8 cellular contexts compared by ENCODE assay signal in the genomic region with DNA sequence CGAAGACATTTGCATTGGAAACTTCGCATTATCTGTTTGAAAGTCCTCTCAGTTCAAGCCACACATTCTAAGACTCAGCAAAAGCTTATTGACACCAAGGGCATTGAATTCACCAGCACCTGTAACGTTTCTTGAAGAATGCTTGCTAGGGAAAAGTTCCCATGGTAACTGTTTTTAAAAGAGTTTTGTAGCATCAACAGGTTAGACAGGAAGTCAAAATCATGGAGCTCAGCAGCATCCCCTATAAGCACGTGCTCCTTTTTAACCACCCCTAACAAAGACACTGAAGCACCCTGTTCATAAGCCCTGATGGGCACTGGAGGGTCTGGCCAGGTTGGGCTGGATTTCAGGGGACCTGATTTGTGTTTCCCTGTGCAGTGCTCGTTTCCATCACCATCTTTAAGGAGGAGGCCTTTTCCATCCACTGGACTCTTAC.
DNase-seq lines count a peak whose midpoint lies in the region; ATAC-seq and TF ChIP-seq lines count a peak whose summit lies in the region.

No MANE protein-coding gene starts in this region.

- H3K9me3 ChIP-seq in body of pancreas, result no peaks in the 10 kb centered on the region
- H3K9me3 ChIP-seq in parathyroid adenoma (ENCODE audit: control insufficient read depth, low read length), result no peaks in the 10 kb centered on the region

- TF ChIP-seq POLR2A in body of pancreas (IDR thresholded peaks at IDR 0.05), result no peak

- H3K4me1 ChIP-seq in body of pancreas (peaks cover 45% of the 10 kb centered on the region), parathyroid adenoma (peaks cover 62% of the 10 kb centered on the region)

- DNase-seq in body of pancreas (no peak), putamen (ENCODE audit: low spot score) (no peak), NCI-H1105 treated with DMSO at 0.1 percent for 48 hours (lab: John Stamatoyannopoulos, UW) (no peak), NCI-H2171 (lab: John Stamatoyannopoulos, UW) (no peak)
- no peak for DNase-seq in activated effector memory CD4-positive, alpha-beta T cell treated with anti-CD3 and anti-CD28 coated beads, Interleukin-2, amount 50 U/mL, for 16 hours

- peak overlapping the region; percentile 93 for H3K4me2 ChIP-seq in parathyroid adenoma (ENCODE audit: low read length)

- TF ChIP-seq CTCF in body of pancreas (IDR thresholded peaks at IDR 0.05), result no peak
- no peak for TF ChIP-seq CTCF in parathyroid adenoma (IDR thresholded peaks at IDR 0.05)

- H2AFZ ChIP-seq in parathyroid adenoma, result no peak overlapping the region

- ATAC-seq in GM18517 (IDR thresholded peaks at IDR 0.05; ENCODE audit: unreplicated experiment) (peak; percentile 18), HG02852 (IDR thresholded peaks at IDR 0.05; ENCODE audit: unreplicated experiment) (peak; percentile 30), body of pancreas (no peak)

- WGBS in body of pancreas, 2 donors, result 79 to 82% methylated on average over 5 of the region's 5 CpGs

- no peak overlapping the region for H3K4me3 ChIP-seq in body of pancreas
- peak overlapping the region; percentile 76 for H3K4me3 ChIP-seq in parathyroid adenoma (ENCODE audit: low read depth, low read length)

- intact Hi-C loops in body of pancreas (cut with DNase I), result no loop called here

- no peaks in the 10 kb centered on the region for H3K36me3 ChIP-seq in body of pancreas (replicated peaks in 1 of 2; ENCODE audit: insufficient read depth in 1 of 2, low read depth in 2 of 2)
- no peaks in the 10 kb centered on the region for H3K36me3 ChIP-seq in parathyroid adenoma (ENCODE audit: control insufficient read depth, insufficient read depth, low read length)

- H3K79me2 ChIP-seq in parathyroid adenoma, result no peaks in the 10 kb centered on the region

- H3K9ac ChIP-seq in parathyroid adenoma, result no peak overlapping the region

- H3K27ac ChIP-seq in body of pancreas (peak overlapping the region in 3 of 4 donors; percentile 74 to 90 (median 82)), parathyroid adenoma (peak overlapping the region; percentile 97)

- H3K27me3 ChIP-seq in body of pancreas (no peaks in the 10 kb centered on the region), parathyroid adenoma (ENCODE audit: control insufficient read depth, insufficient read depth, low read length) (no peaks in the 10 kb centered on the region)
